In genomic region chr14:67668559-67668958, GRCh38 we compare ENCODE assay signal across 1 cellular context.
A peak's percentile ranks its signal among the peaks of the same experiment; 100 is the strongest.
TF ChIP-seq lines count a peak whose summit lies in the region.

No MANE protein-coding gene starts in this region.

TF ChIP-seq in GM12878, 131 proteins besides CTCF, POLR2A, EP300 and RAD21:
- peak; percentile 94 for TF ChIP-seq RELB (IDR thresholded peaks at IDR 0.05; ENCODE audit: low read depth)
- peak; percentile 65 to 71; a peak in 2 of 4 replicates for TF ChIP-seq IKZF2 (IDR thresholded peaks at IDR 0.05)
- peak; percentile 26; the same call in 1 of the 2 replicates for TF ChIP-seq BMI1 (IDR thresholded peaks at IDR 0.05; ENCODE audit: borderline replicate concordance)
- 0 out of 2 replicates have a peak, but pooled peaks have one; percentile 25 for TF ChIP-seq ZNF24 (IDR thresholded peaks at IDR 0.05)
- no peak for TF ChIP-seq ZZZ3 (IDR thresholded peaks at IDR 0.05; ENCODE audit: control insufficient read depth, insufficient read length, low read depth)
- 0 out of 2 replicates have a peak, but pooled peaks have one; percentile 22 for TF ChIP-seq CHD2 (IDR thresholded peaks at IDR 0.05; ENCODE audit: borderline replicate concordance, low read depth, low read length)
- TF ChIP-seq MEF2B (IDR thresholded peaks at IDR 0.05; ENCODE audit: partially characterized antibody, poor library complexity, severe bottlenecking) = peak; percentile 50
- TF ChIP-seq NBN (IDR thresholded peaks at IDR 0.05) = peak; percentile 44; the same call in 1 of the 2 replicates
- peak; percentile 36; the same call in 1 of the 2 replicates for TF ChIP-seq ZNF384 (IDR thresholded peaks at IDR 0.05; ENCODE audit: borderline replicate concordance, low read depth, low read length)
- TF ChIP-seq RELA (IDR thresholded peaks at IDR 0.05; ENCODE audit: borderline replicate concordance, partially characterized antibody) = peak; percentile 55
- TF ChIP-seq IRF5 (IDR thresholded peaks at IDR 0.05; ENCODE audit: borderline replicate concordance) = no peak
- TF ChIP-seq MTA3 (IDR thresholded peaks at IDR 0.05; ENCODE audit: borderline replicate concordance, low read length) = no peak
- peak; percentile 43; the same call in 1 of the 2 replicates for TF ChIP-seq MLLT1 (IDR thresholded peaks at IDR 0.05)
- 0 out of 2 replicates have a peak, but pooled peaks have one; percentile 16 for TF ChIP-seq RUNX3 (IDR thresholded peaks at IDR 0.05; ENCODE audit: low read length)
- peak; percentile 72; the same call in 1 of the 2 replicates for TF ChIP-seq BCL11A (IDR thresholded peaks at IDR 0.05; ENCODE audit: low read depth, low read length)
- peak; percentile 55; the same call in 1 of the 2 replicates for TF ChIP-seq IKZF1 (conservative IDR thresholded peaks at IDR 0.05)
- TF ChIP-seq DPF2 (IDR thresholded peaks at IDR 0.05) = peak; percentile 83
- TF ChIP-seq ATF7 (IDR thresholded peaks at IDR 0.05; ENCODE audit: low read depth) = peak; percentile 58
- peak; percentile 97 for TF ChIP-seq MTA2 (IDR thresholded peaks at IDR 0.05; ENCODE audit: low read depth)
- TF ChIP-seq SKIL (IDR thresholded peaks at IDR 0.05; ENCODE audit: low read depth, poor library complexity, severe bottlenecking) = peak; percentile 64
- no peak for TF ChIP-seq E4F1 (IDR thresholded peaks at IDR 0.05; ENCODE audit: borderline replicate concordance, partially characterized antibody)
- peak; percentile 77; the same call in 1 of the 3 replicates for TF ChIP-seq POU2F2 (IDR thresholded peaks at IDR 0.05; ENCODE audit: borderline replicate concordance, low read depth, low read length)
- TF ChIP-seq USF1 (IDR thresholded peaks at IDR 0.05; ENCODE audit: borderline replicate concordance, extremely low read length, insufficient read depth, low read depth, low read length) = no peak
